In genomic region chr19:10617409-10618121, GRCh38 we compare ENCODE assay signal across 10 cellular contexts. TPM values are rescaled to one million over a fixed set of nuclear protein-coding genes. Genes with fewer than 3 reads are reported as not detected.
DNase-seq lines count a peak whose midpoint lies in the region; ATAC-seq and TF ChIP-seq lines count a peak whose summit lies in the region.
"Had no signal": no experiment of that assay in that cellular context is flagged by ENCODE, and none has a peak within 500 bp of the region (broad histone marks: within the 10 kb centered on the region; RNA-seq: fewer than 3 reads in every experiment).

No MANE protein-coding gene starts in this region.

- H3F3A ChIP-seq in PC-9 (ENCODE audit: insufficient read depth, low read depth): peaks cover 51% of the 10 kb centered on the region

- DNase-seq in AG20443 (ENCODE audit: low spot score): peak; percentile 69
- DNase-seq in PC-9: peak; percentile 82 to 99
- DNase-seq in epithelial cell of esophagus (ENCODE audit: low read depth): peak; percentile 91
- no peak for DNase-seq in omental fat pad (ENCODE audit: low spot score)
- no peak for DNase-seq in GM13977 (ENCODE audit: low spot score)
- no peak for DNase-seq in head of caudate nucleus
- no peak for DNase-seq in activated CD4-positive, alpha-beta T cell treated with anti-CD3 and anti-CD28 coated beads for 48 hours

- no peak for TF ChIP-seq POLR2A in GM18505 (IDR thresholded peaks at IDR 0.05; ENCODE audit: borderline replicate concordance, extremely low read depth, insufficient read depth, insufficient read length)

- H3K27ac ChIP-seq in PC-9: peak overlapping the region; percentile 99
- H3K27ac ChIP-seq: SK-N-MC had no signal

- TSS peak; percentile 74 for BruUV-seq in PC-9 (replicated peaks; lab: Mats Ljungman, UMichigan)

- TF ChIP-seq CTCF in PC-9 (conservative IDR thresholded peaks at IDR 0.05) (no peak), epithelial cell of esophagus (IDR thresholded peaks at IDR 0.05; ENCODE audit: insufficient read depth, low read depth, low read length, missing control alignments) (no peak), omental fat pad (IDR thresholded peaks at IDR 0.05) (no peak), GM13977 (IDR thresholded peaks at IDR 0.05; ENCODE audit: extremely low read depth, insufficient read depth, missing control alignments) (no peak)

- no peaks in the 10 kb centered on the region for H3K27me3 ChIP-seq in PC-9 (ENCODE audit: insufficient read depth, low read depth)

- H2AFZ ChIP-seq in PC-9: no peak overlapping the region

- in situ Hi-C loops in GM13977 (cut with MboI; ENCODE audit: low pct_unique_long_range_greater_than_20kb, low sequenced_read_pairs, unreplicated experiment): no loop called here

- H3K4me3 ChIP-seq in PC-9 (peak overlapping the region; percentile 21; the same call in 1 of the 2 replicates), epithelial cell of esophagus (ENCODE audit: low read length) (no peak overlapping the region)
- H3K4me3 ChIP-seq: lung, SK-N-MC had no signal

- peak overlapping the region; percentile 60 for H3K4me2 ChIP-seq in PC-9

- H3K79me2 ChIP-seq in PC-9 (ENCODE audit: low read depth): 0 out of 2 replicates have a peak, but pooled peaks cover 6% of the 10 kb centered on the region

- intact Hi-C loops in PC-9 (cut with micrococcal nuclease; ENCODE audit: unreplicated experiment): loop anchor here (1.0 kb wide), 2 partner anchors 8 to 13 kb away; partner anchors contain the start of gene SLC44A2
- intact Hi-C loops in head of caudate nucleus (cut with DNase I): no loop called here

- H4K20me1 ChIP-seq in PC-9 (ENCODE audit: insufficient read depth): no peaks in the 10 kb centered on the region

- H3K9me2 ChIP-seq in PC-9 (ENCODE audit: insufficient read depth): no peaks in the 10 kb centered on the region

- ATAC-seq in omental fat pad (ENCODE audit: low FRiP score) (peak; percentile 76), GM18505 (IDR thresholded peaks at IDR 0.05; ENCODE audit: unreplicated experiment) (no peak)

- no peaks in the 10 kb centered on the region for H3K36me3 ChIP-seq in PC-9 (ENCODE audit: low read depth)

- H3K4me1 ChIP-seq in PC-9 (replicated peaks; ENCODE audit: insufficient read depth): peaks cover 56% of the 10 kb centered on the region

- H3K9me3 ChIP-seq in PC-9 (ENCODE audit: insufficient read depth, low read depth): no peaks in the 10 kb centered on the region

- POLR2A ChIA-PET in PC-9 (lab: Charles Lee; ENCODE audit: unreplicated experiment): no interaction called here

- CTCF ChIA-PET in PC-9 (lab: Charles Lee): interaction anchor here (0.5 to 1.7 kb wide), 3 partner anchors 12 to 36 kb away, joined by 7 to 9 read pairs (median 8); no protein-coding TSS in a partner anchor

RNA-seq across cellular contexts. Expression of gene SLC44A2, which starts 7.8 kb away (rescaled TPM):
- total RNA-seq in PC-9 (2021) (205 and 239 TPM in 2 replicates), omental fat pad (100 to 1,000 TPM in 2 of 4 donors, 10 to 100 TPM in 2; 49.3 to 114 (median 85.0) TPM)

RNA-seq across cellular contexts. Expression of gene AP1M2, which starts 30.5 kb away (rescaled TPM):
- total RNA-seq in PC-9 (2021) (94.5 and 126 TPM in 2 replicates), omental fat pad (1 to 10 TPM in 3 of 4 donors, not detected in 1; 1.8 to 8.2 (median 2.4) TPM)

RNA-seq across cellular contexts. Expression of gene ILF3, which starts 36.6 kb away (rescaled TPM):
- 242 and 326 TPM in 2 replicates for total RNA-seq in PC-9 (2021)
- 100 to 1,000 TPM; 101 to 237 (median 120) TPM for total RNA-seq in omental fat pad

RNA-seq across cellular contexts. Expression of gene CDKN2D, which starts 48.8 kb away (rescaled TPM):
- total RNA-seq in PC-9 (2021) (8.3 and 10.1 TPM in 2 replicates), omental fat pad (10 to 100 TPM in 1 of 4 donors, 1 to 10 TPM in 3; 2.9 to 21.4 (median 7.5) TPM)

RNA-seq across cellular contexts. Expression of gene KRI1, which starts 51.8 kb away (rescaled TPM):
- total RNA-seq in PC-9 (2021): 24.5 and 27.0 TPM in 2 replicates
- total RNA-seq in omental fat pad: 10 to 100 TPM in 3 of 4 donors, 1 to 10 TPM in 1; 9.1 to 36.3 (median 16.3) TPM

Comparison
In these comparisons a context has a peak if more than half of its experiments do, and no peak if none do; other contexts are left out.
1. DNase-seq: peak in AG20443 (single experiment), PC-9 (2 of 2) and epithelial cell of esophagus (single experiment); none in omental fat pad (single experiment), GM13977 (single experiment), head of caudate nucleus (0 of 42) and activated CD4-positive, alpha-beta T cell treated with anti-CD3 and anti-CD28 coated beads for 48 hours (single experiment).
2. RNA of gene AP1M2, which starts 30.5 kb away (total RNA-seq): 94.5 to 126 TPM in PC-9; 1.8 to 8.2 TPM in omental fat pad; every median in the first group is over 10 times any median in the second.